Comparison of ENCODE assay signal across 13 cellular contexts in genomic region chr11:78371221-78371899, GRCh38. TPM values are rescaled to one million over a fixed set of nuclear protein-coding genes. Genes with fewer than 3 reads are reported as not detected.
DNase-seq lines count a peak whose midpoint lies in the region; ATAC-seq and TF ChIP-seq lines count a peak whose summit lies in the region.
"Had no signal": no experiment of that assay in that cellular context is flagged by ENCODE, and none has a peak within 500 bp of the region (broad histone marks: within the 10 kb centered on the region; RNA-seq: fewer than 3 reads in every experiment).

No MANE protein-coding gene starts in this region.

- no peaks in the 10 kb centered on the region for H4K20me1 ChIP-seq in smooth muscle cell (ENCODE audit: low read depth)

- H3K9me3 ChIP-seq in heart left ventricle (no peaks in the 10 kb centered on the region), smooth muscle cell (replicated peaks; ENCODE audit: low read depth) (no peaks in the 10 kb centered on the region), prostate gland (no peaks in the 10 kb centered on the region)

- peaks cover 66% of the 10 kb centered on the region for H3K79me2 ChIP-seq in smooth muscle cell (ENCODE audit: low read depth)

- peaks cover 56% of the 10 kb centered on the region for H3K4me1 Mint-ChIP-seq in HFFc6 (ENCODE audit: low read depth)

- intact Hi-C loops in heart left ventricle (cut with DNase I) (loop anchor here in 1 of 10 donors (5.0 kb wide), 1 partner anchor 36 kb away; no protein-coding TSS in a partner anchor), prostate gland (cut with DNase I) (no loop called here)

- no peaks in the 10 kb centered on the region for H3F3A ChIP-seq in smooth muscle cell (ENCODE audit: low read depth)

- H3K9ac ChIP-seq in smooth muscle cell (ENCODE audit: low read depth) = peak overlapping the region; percentile 1

- no peak overlapping the region for H3K4me3 ChIP-seq in heart left ventricle
- H3K4me3 ChIP-seq in smooth muscle cell = no peak overlapping the region
- H3K4me3 ChIP-seq in prostate gland = no peak overlapping the region
- H3K4me3 ChIP-seq: lung, SK-N-MC had no signal

- H3K36me3 ChIP-seq in heart left ventricle (no peaks in the 10 kb centered on the region), smooth muscle cell (ENCODE audit: low read depth) (no peaks in the 10 kb centered on the region), prostate gland (no peaks in the 10 kb centered on the region)

- DNase-seq in HFFc6 (no peak), NCI-H524 treated with DMSO at 0.1 percent for 48 hours (lab: John Stamatoyannopoulos, UW) (peak; percentile 62), heart left ventricle (no peak), smooth muscle cell (lab: John Stamatoyannopoulos, UW; ENCODE audit: unreplicated experiment) (no peak), NCI-H748 (lab: John Stamatoyannopoulos, UW; ENCODE audit: unreplicated experiment) (no peak), prostate gland (ENCODE audit: low spot score) (no peak), AML-193 (lab: John Stamatoyannopoulos, UW) (no peak)
- DNase-seq in activated effector memory CD4-positive, alpha-beta T cell treated with anti-CD3 and anti-CD28 coated beads, Interleukin-2, amount 50 U/mL, for 16 hours = no peak
- DNase-seq: activated CD4-positive, alpha-beta T cell treated with anti-CD3 and anti-CD28 coated beads, Interleukin-2, amount 50 U/mL, for 48 hours; NCI-H748 treated with DMSO at 0.1 percent for 48 hours had no signal

- peak overlapping the region; percentile 69 for H3K4me2 ChIP-seq in smooth muscle cell

- H3K27me3 ChIP-seq in heart left ventricle = no peaks in the 10 kb centered on the region
- no peaks in the 10 kb centered on the region for H3K27me3 ChIP-seq in smooth muscle cell (ENCODE audit: low read depth)
- H3K27me3 ChIP-seq in prostate gland (replicated peaks; ENCODE audit: insufficient read depth) = no peaks in the 10 kb centered on the region

- H3K27ac Mint-ChIP-seq in HFFc6 = peak overlapping the region; percentile 81
- H3K27ac Mint-ChIP-seq: activated naive CD8-positive, alpha-beta T cell had no signal

- H2AFZ ChIP-seq in smooth muscle cell (ENCODE audit: low read depth) = peak overlapping the region; percentile 65

- H3K36me3 Mint-ChIP-seq in HFFc6 (ENCODE audit: low read depth) = peaks cover 1% of the 10 kb centered on the region; the same call in 1 of the 2 replicates

- TF ChIP-seq CTCF in HFFc6 (IDR thresholded peaks at IDR 0.05) (no peak), heart left ventricle (IDR thresholded peaks at IDR 0.05) (no peak), smooth muscle cell (IDR thresholded peaks at IDR 0.05; ENCODE audit: borderline replicate concordance, insufficient read depth, poor library complexity, severe bottlenecking) (no peak), prostate gland (IDR thresholded peaks at IDR 0.05) (no peak)

- 27 to 40% (median 32%) methylated on average over 5 of the region's 5 CpGs for WGBS in heart left ventricle, 4 donors
- WGBS in smooth muscle cell (ENCODE audit: low lambda C conversion rate) = 70% methylated on average over 5 of the region's 5 CpGs
- 42% methylated on average over 5 of the region's 5 CpGs for WGBS in prostate gland

- ATAC-seq in heart left ventricle = peak in 3 of 4 donors; percentile 27 to 29 (median 28)

- H3K27me3 Mint-ChIP-seq in HFFc6 (ENCODE audit: insufficient read depth) = no peaks in the 10 kb centered on the region
- H3K27me3 Mint-ChIP-seq: activated naive CD8-positive, alpha-beta T cell had no signal

- peak overlapping the region; percentile 70; the same call in 1 of the 2 replicates for H3K4me3 Mint-ChIP-seq in HFFc6
- H3K4me3 Mint-ChIP-seq: activated naive CD8-positive, alpha-beta T cell had no signal

- H3K27ac ChIP-seq in heart left ventricle = peak overlapping the region in 10 of 12 donors; percentile 33 to 63 (median 52)
- H3K27ac ChIP-seq in smooth muscle cell (ENCODE audit: low read depth) = peak overlapping the region; percentile 47
- no peak overlapping the region for H3K27ac ChIP-seq in prostate gland
- H3K27ac ChIP-seq: SK-N-MC had no signal

- H3K4me1 ChIP-seq in heart left ventricle (peaks cover 7 to 49% (median 32%) of the 10 kb centered on the region in 12 donors), smooth muscle cell (ENCODE audit: low read depth) (peaks cover 32% of the 10 kb centered on the region), prostate gland (replicated peaks) (no peaks in the 10 kb centered on the region)

- no peak for TF ChIP-seq POLR2A in heart left ventricle (IDR thresholded peaks at IDR 0.05)
- no peak for TF ChIP-seq POLR2A in prostate gland (IDR thresholded peaks at IDR 0.05)

- peaks cover under 1% of the 10 kb centered on the region; the same call in 1 of the 2 replicates for H3K9me3 Mint-ChIP-seq in HFFc6

RNA-seq across cellular contexts. Expression of gene GAB2, which starts 46.3 kb away (rescaled TPM):
- total RNA-seq in HFFc6 (2021; fragmentation: NEBNext Ultra II Directional; extraction: Animal tissue kit (Norgen Biotek cat#: 25700)) = 10 to 100 TPM in 3 of 6 experiments, 1 to 10 TPM in 3; 8.4 to 12.1 (median 9.9) TPM
- total RNA-seq in heart left ventricle (10 to 100 TPM; 25.6 to 53.0 (median 32.0) TPM), smooth muscle cell (9.7 and 15.0 TPM in 2 replicates), prostate gland (10 to 100 TPM in 1 of 2 donors, 1 to 10 TPM in 1; 7.4 to 12.8 TPM)
- polyA plus RNA-seq in heart left ventricle (10 to 100 TPM in 1 of 2 donors, 1 to 10 TPM in 1; 6.1 to 19.3 TPM), smooth muscle cell (4.2 and 7.7 TPM in 2 replicates)

Comparison
In these comparisons a context has a peak if more than half of its experiments do, and no peak if none do; other contexts are left out.
1. H3K27ac ChIP-seq: peak in heart left ventricle (10 of 12) and smooth muscle cell (single experiment); none in prostate gland (0 of 2).